ENCODE assay signal across 1 cellular context in genomic region chr16:4309833-4310266, GRCh38.
TF ChIP-seq lines count a peak whose summit lies in the region.

No MANE protein-coding gene starts in this region.

TF ChIP-seq in GM12878, 131 proteins besides CTCF, POLR2A, EP300 and RAD21:
- peak; percentile 76 for TF ChIP-seq YY1 (IDR thresholded peaks at IDR 0.05; ENCODE audit: low read depth, low read length)
- TF ChIP-seq HDAC2 (IDR thresholded peaks at IDR 0.05) = no peak
- no peak for TF ChIP-seq CHD2 (IDR thresholded peaks at IDR 0.05; ENCODE audit: borderline replicate concordance, low read depth, low read length)
- TF ChIP-seq BACH1 (IDR thresholded peaks at IDR 0.05; ENCODE audit: borderline replicate concordance) = no peak
- TF ChIP-seq RUNX3 (IDR thresholded peaks at IDR 0.05; ENCODE audit: low read length) = peak; percentile 18; the same call in 1 of the 2 replicates
- TF ChIP-seq RB1 (IDR thresholded peaks at IDR 0.05; ENCODE audit: borderline replicate concordance) = no peak; the same call in 1 of the 2 replicates
- TF ChIP-seq NBN (IDR thresholded peaks at IDR 0.05) = 0 out of 2 replicates have a peak, but pooled peaks have one; percentile 16
- TF ChIP-seq FOXM1 (IDR thresholded peaks at IDR 0.05; ENCODE audit: low read depth, low read length) = no peak
- no peak for TF ChIP-seq MYC (IDR thresholded peaks at IDR 0.05; ENCODE audit: insufficient read depth, insufficient read length, insufficient replicate concordance, low read length, severe bottlenecking)
- TF ChIP-seq POLR2AphosphoS5 (IDR thresholded peaks at IDR 0.05; ENCODE audit: low read length) = no peak
- TF ChIP-seq MEF2B (IDR thresholded peaks at IDR 0.05; ENCODE audit: partially characterized antibody, poor library complexity, severe bottlenecking) = peak; percentile 82
- no peak for TF ChIP-seq SMARCA5 (IDR thresholded peaks at IDR 0.05)
- TF ChIP-seq RFX5 (IDR thresholded peaks at IDR 0.05; ENCODE audit: low read depth, low read length) = no peak
- peak; percentile 70 for TF ChIP-seq SMC3 (IDR thresholded peaks at IDR 0.05; ENCODE audit: borderline replicate concordance, low read length)
- TF ChIP-seq PBX3 (IDR thresholded peaks at IDR 0.05; ENCODE audit: insufficient replicate concordance, low read depth, low read length) = no peak
- TF ChIP-seq ESRRA (IDR thresholded peaks at IDR 0.05; ENCODE audit: low read length) = no peak
